ENCODE assay signal across 12 cellular contexts in the genomic region with DNA sequence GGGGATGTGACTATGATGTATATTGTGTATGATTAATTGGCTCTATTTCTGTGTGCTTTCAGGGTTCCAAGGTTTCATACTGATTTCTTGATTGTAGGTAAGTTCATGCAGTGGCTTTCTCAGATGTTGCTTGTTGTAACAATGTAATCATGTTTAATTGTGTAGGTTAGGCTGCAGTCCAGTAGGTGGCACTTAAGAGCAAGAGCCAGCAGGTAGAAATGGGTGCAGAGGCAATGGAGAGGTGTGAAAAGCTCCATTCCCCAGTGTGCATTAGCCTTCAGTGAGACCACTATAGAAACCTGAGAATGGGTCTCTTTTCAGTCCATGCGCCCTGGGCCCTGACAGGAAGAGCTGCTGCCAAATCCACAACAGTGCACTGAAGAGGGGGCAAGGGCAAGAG. TPM values are rescaled to one million over a fixed set of nuclear protein-coding genes. Genes with fewer than 3 reads are reported as not detected.
DNase-seq lines count a peak whose midpoint lies in the region; ATAC-seq, FAIRE-seq and TF ChIP-seq lines count a peak whose summit lies in the region.
"Had no signal": no experiment of that assay in that cellular context is flagged by ENCODE, and none has a peak within 500 bp of the region (broad histone marks: within the 10 kb centered on the region; RNA-seq: fewer than 3 reads in every experiment).

No MANE protein-coding gene starts in this region.

- 77% methylated on average over 1 of the region's 1 CpG for WGBS in liver
- no CpG with 5 or more reads among the region's 1 CpG for WGBS in HepG2 (ENCODE audit: low lambda C conversion rate)
- WGBS in mammary epithelial cell (ENCODE audit: low coverage, missing lambda C conversion rate) = 63% methylated on average over 1 of the region's 1 CpG

- no peaks in the 10 kb centered on the region for H3K4me1 Mint-ChIP-seq in mesothelial cell of epicardium

- TF ChIP-seq POLR2A in HepG2 (IDR thresholded peaks at IDR 0.05; ENCODE audit: insufficient read depth in 1 of 2, low read depth in 2 of 2, low read length in 2 of 2) = no peak

- H3K27ac ChIP-seq in liver (ENCODE audit: low read depth in 1 of 2, low read length in 2 of 2) = no peak overlapping the region
- H3K27ac ChIP-seq in HepG2 (ENCODE audit: extremely low read length, insufficient read depth, low read length) = no peak overlapping the region
- H3K27ac ChIP-seq in mammary epithelial cell (ENCODE audit: insufficient read depth, low read depth, low read length) = no peak overlapping the region
- H3K27ac ChIP-seq: stomach had no signal

- H3K9me3 ChIP-seq in liver (ENCODE audit: control insufficient read depth in 4 of 4, low read length in 3 of 4) (no peaks in the 10 kb centered on the region), HepG2 (ENCODE audit: low read length) (peaks cover 36% of the 10 kb centered on the region), mammary epithelial cell (replicated peaks; ENCODE audit: insufficient read depth, low read length) (peaks cover 12% of the 10 kb centered on the region)
- H3K9me3 ChIP-seq: BE2C, stomach had no signal

- H3K4me3 ChIP-seq in liver (ENCODE audit: low read depth in 1 of 3, low read length in 3 of 3) (no peak overlapping the region), HepG2 (replicated peaks in 1 of 3; ENCODE audit: insufficient read depth in 1 of 3, low read depth in 2 of 3, low read length in 3 of 3) (no peak overlapping the region), mammary epithelial cell (replicated peaks in 1 of 3; ENCODE audit: insufficient read depth in 1 of 3, low read depth in 2 of 3, low read length in 3 of 3) (no peak overlapping the region)
- H3K4me3 ChIP-seq: stomach had no signal

- H3K4me1 ChIP-seq in liver (ENCODE audit: control insufficient read depth in 4 of 4, insufficient read depth in 4 of 4, low read length in 3 of 4) (no peaks in the 10 kb centered on the region), HepG2 (ENCODE audit: insufficient read depth, low read length) (no peaks in the 10 kb centered on the region), mammary epithelial cell (ENCODE audit: insufficient read depth, low read length) (no peaks in the 10 kb centered on the region)
- H3K4me1 ChIP-seq: BE2C, stomach had no signal

- H3K79me2 ChIP-seq in HepG2 (ENCODE audit: insufficient read depth, low read length) (no peaks in the 10 kb centered on the region), mammary epithelial cell (ENCODE audit: insufficient read depth, low read length) (no peaks in the 10 kb centered on the region)

- no peak for DNase-seq in HepG2 (ENCODE audit: low spot score)
- DNase-seq in Kasumi-1 (lab: John Stamatoyannopoulos, UW) = peak; percentile 0 to 16
- no peak for DNase-seq in mammary epithelial cell
- DNase-seq in OCI-M2 (lab: John Stamatoyannopoulos, UW; ENCODE audit: unreplicated experiment) = no peak
- no peak for DNase-seq in mesothelial cell of epicardium (ENCODE audit: low spot score in 2 of 2, unreplicated experiment in 2 of 2)
- DNase-seq: BE2C; effector memory CD8-positive, alpha-beta T cell; NCI-H187; stomach had no signal

- no peaks in the 10 kb centered on the region for H4K20me1 ChIP-seq in HepG2 (ENCODE audit: insufficient read depth, low read length)
- H4K20me1 ChIP-seq in mammary epithelial cell (ENCODE audit: insufficient read depth, low read length) = no peaks in the 10 kb centered on the region

- CTCF ChIA-PET in HepG2 (lab: Yijun Ruan, JAX; ENCODE audit: low intra/inter-chr PET ratio, low total read pairs) = no interaction called here
- CTCF ChIA-PET in mammary epithelial cell (lab: Charles Lee; ENCODE audit: low non-redundant PET) = no interaction called here

- no peak overlapping the region for H3K4me2 ChIP-seq in HepG2 (ENCODE audit: low read depth, low read length)
- no peak overlapping the region for H3K4me2 ChIP-seq in mammary epithelial cell (ENCODE audit: insufficient read depth, low read depth, low read length)

- TF ChIP-seq EP300 in HepG2 (IDR thresholded peaks at IDR 0.05; ENCODE audit: low read depth in 2 of 2, low read length in 2 of 2) = no peak
- no peak for TF ChIP-seq EP300 in HepG2 (CRISPR knock-in tag; IDR thresholded peaks at IDR 0.05; ENCODE audit: borderline replicate concordance)

- H3K27me3 Mint-ChIP-seq in mesothelial cell of epicardium (ENCODE audit: low read depth) = no peaks in the 10 kb centered on the region
- H3K27me3 Mint-ChIP-seq: effector memory CD8-positive, alpha-beta T cell had no signal

- ATAC-seq in HepG2 (no peak), HG02884 (IDR thresholded peaks at IDR 0.05; ENCODE audit: unreplicated experiment) (no peak), GM18519 (IDR thresholded peaks at IDR 0.05; ENCODE audit: low FRiP score, unreplicated experiment) (no peak)
- ATAC-seq: effector memory CD8-positive, alpha-beta T cell had no signal

- intact Hi-C loops in HepG2 (cut with micrococcal nuclease; ENCODE audit: unreplicated experiment) (no loop called here), mammary epithelial cell (cut with micrococcal nuclease) (no loop called here)

- TF ChIP-seq CTCF in liver (IDR thresholded peaks at IDR 0.05; ENCODE audit: low read depth, low read length, missing input control) (peak; percentile 16), HepG2 (CRISPR knock-in tag; IDR thresholded peaks at IDR 0.05) (no peak), mammary epithelial cell (conservative IDR thresholded peaks at IDR 0.05 in 1 of 2, IDR thresholded peaks at IDR 0.05 in 1 of 2; ENCODE audit: extremely low read depth in 1 of 2, insufficient read depth in 1 of 2, low read depth in 1 of 2, low read length in 2 of 2) (peak; percentile 22 to 35), mesothelial cell of epicardium (IDR thresholded peaks at IDR 0.05; ENCODE audit: unreplicated experiment) (no peak)

- H3K36me3 ChIP-seq in liver (ENCODE audit: control insufficient read depth in 4 of 4, insufficient read depth in 3 of 4, low read depth in 1 of 4, low read length in 3 of 4) (no peaks in the 10 kb centered on the region), HepG2 (replicated peaks in 1 of 2; ENCODE audit: control insufficient read depth in 1 of 2, insufficient read depth in 2 of 2, low read length in 2 of 2) (no peaks in the 10 kb centered on the region), mammary epithelial cell (ENCODE audit: insufficient read depth, low read length) (no peaks in the 10 kb centered on the region)
- H3K36me3 ChIP-seq: BE2C, stomach had no signal

- H3K9ac ChIP-seq in liver (ENCODE audit: low read depth in 1 of 2, low read length in 2 of 2) (no peak overlapping the region), HepG2 (ENCODE audit: insufficient read depth, low read depth, low read length) (no peak overlapping the region), mammary epithelial cell (ENCODE audit: insufficient read depth, low read length) (no peak overlapping the region)

- H3K36me3 Mint-ChIP-seq in mesothelial cell of epicardium = no peaks in the 10 kb centered on the region

- H3K4me3 Mint-ChIP-seq in mesothelial cell of epicardium = no peak overlapping the region
- H3K4me3 Mint-ChIP-seq: effector memory CD8-positive, alpha-beta T cell had no signal

- no peak for FAIRE-seq in HepG2 (lab: Jason Lieb, UNC)

- TF ChIP-seq RAD21 in liver (IDR thresholded peaks at IDR 0.05) (peak in 1 of 2 donors; percentile 63), HepG2 (CRISPR knock-in tag; IDR thresholded peaks at IDR 0.05) (no peak)

- H3K27me3 ChIP-seq in liver (ENCODE audit: control insufficient read depth in 4 of 4, insufficient read depth in 4 of 4, low read length in 3 of 4) (no peaks in the 10 kb centered on the region), HepG2 (ENCODE audit: control insufficient read depth in 1 of 2, insufficient read depth in 2 of 2, low read length in 2 of 2) (no peaks in the 10 kb centered on the region), mammary epithelial cell (ENCODE audit: insufficient read depth, low read length) (no peaks in the 10 kb centered on the region)
- H3K27me3 ChIP-seq: BE2C, stomach had no signal

- BruUV-seq in HepG2 (replicated peaks; lab: Mats Ljungman, UMichigan) (no TSS peak), mammary epithelial cell (replicated peaks; lab: Mats Ljungman, UMichigan) (no TSS peak)

- in situ Hi-C loops in HepG2 (cut with HindIII; ENCODE audit: extremely low pct_ligation_motif_present, low pct_unique_long_range_greater_than_20kb) = no loop called here
- in situ Hi-C loops in mammary epithelial cell (cut with MboI; ENCODE audit: low sequenced_read_pairs in 2 of 2) = no loop called here

- dilution Hi-C loops in mammary epithelial cell (cut with HindIII; ENCODE audit: low sequenced_read_pairs) = no loop called here

- H2AFZ ChIP-seq in HepG2 (ENCODE audit: low read length) (no peak overlapping the region), mammary epithelial cell (ENCODE audit: low read depth, low read length) (no peak overlapping the region)

- no peak overlapping the region for H3K27ac Mint-ChIP-seq in mesothelial cell of epicardium
- H3K27ac Mint-ChIP-seq: effector memory CD8-positive, alpha-beta T cell had no signal

- POLR2A ChIA-PET in HepG2 (lab: Yijun Ruan, JAX) = no interaction called here

- H3K9me3 Mint-ChIP-seq in mesothelial cell of epicardium = peaks cover 44% of the 10 kb centered on the region

RNA-seq across cellular contexts. Expression of gene DCAF12L2, which starts 28.2 kb away (rescaled TPM):
- total RNA-seq in liver (not detected), HepG2 (2016; rRNA removed; fragmentation: Illumina TruSeq; extraction: Trizol) (not detected in 2 replicates), mammary epithelial cell (not detected), mesothelial cell of epicardium (1.6 to 1.7 TPM (median 1.7 TPM) in 3 replicates)
- polyA plus RNA-seq in liver (not detected), HepG2 (2011; rRNA removed) (not detected in 2 replicates), mammary epithelial cell (not detected)
- total RNA-seq in HepG2 (2016; cell fraction: cytosol; rRNA removed; fragmentation: Illumina TruSeq; extraction: Trizol; ENCODE audit: low read depth) = not detected in 2 replicates
- not detected in 2 replicates for total RNA-seq in HepG2 (2016; cell fraction: insoluble cytoplasmic fraction; rRNA removed; fragmentation: Illumina TruSeq; extraction: Trizol)
- not detected in 2 replicates for total RNA-seq in HepG2 (2016; cell fraction: membrane; rRNA removed; fragmentation: Illumina TruSeq; extraction: Trizol)
- total RNA-seq in HepG2 (2016; cell fraction: nucleus; rRNA removed; fragmentation: Illumina TruSeq; extraction: Trizol) = not detected in 2 replicates
- not detected in 2 replicates for polyA plus RNA-seq in HepG2 (2011; cell fraction: cytosol; rRNA removed)
- 0.19 and 0.24 TPM in 2 replicates for polyA plus RNA-seq in HepG2 (2011; cell fraction: nucleus; rRNA removed)
- not detected in 2 replicates for polyA plus RNA-seq in HepG2 (2012)
- polyA plus RNA-seq in HepG2 (2016; cell fraction: cytosol; fragmentation: Illumina TruSeq; extraction: Trizol; ENCODE audit: low read depth) = not detected in 2 replicates
- polyA plus RNA-seq in HepG2 (2016; cell fraction: insoluble cytoplasmic fraction; fragmentation: Illumina TruSeq; extraction: Trizol; ENCODE audit: low read depth) = not detected in 2 replicates
- not detected in 2 replicates for polyA plus RNA-seq in HepG2 (2016; cell fraction: membrane; fragmentation: Illumina TruSeq; extraction: Trizol; ENCODE audit: low read depth)
- 0.17 TPM in 1 of 2 replicates, not detected in the other for polyA plus RNA-seq in HepG2 (2016; cell fraction: nucleus; fragmentation: Illumina TruSeq; extraction: Trizol; ENCODE audit: insufficient read depth, low read depth)
- polyA minus RNA-seq in HepG2 (2011; rRNA and poly(A)+ RNA removed; ENCODE audit: low replicate concordance) = not detected in 2 replicates
- polyA minus RNA-seq in HepG2 (2011; cell fraction: cytosol; rRNA and poly(A)+ RNA removed) = not detected in 2 replicates
- polyA minus RNA-seq in HepG2 (2011; cell fraction: nucleus; rRNA and poly(A)+ RNA removed) = 0.25 TPM in 1 of 2 replicates, not detected in the other
- not detected for polyA minus RNA-seq in mammary epithelial cell

Comparison
In these comparisons a context has a peak if more than half of its experiments do, and no peak if none do; other contexts are left out.
1. CTCF ChIP-seq: peak in liver (single experiment) and mammary epithelial cell (2 of 2); none in HepG2 (single experiment) and mesothelial cell of epicardium (single experiment).
2. DNase-seq: peak in Kasumi-1 (2 of 2); none in HepG2 (single experiment), mammary epithelial cell (single experiment), OCI-M2 (single experiment) and mesothelial cell of epicardium (0 of 2).